1 cellular context compared by ENCODE assay signal in the genomic region with DNA sequence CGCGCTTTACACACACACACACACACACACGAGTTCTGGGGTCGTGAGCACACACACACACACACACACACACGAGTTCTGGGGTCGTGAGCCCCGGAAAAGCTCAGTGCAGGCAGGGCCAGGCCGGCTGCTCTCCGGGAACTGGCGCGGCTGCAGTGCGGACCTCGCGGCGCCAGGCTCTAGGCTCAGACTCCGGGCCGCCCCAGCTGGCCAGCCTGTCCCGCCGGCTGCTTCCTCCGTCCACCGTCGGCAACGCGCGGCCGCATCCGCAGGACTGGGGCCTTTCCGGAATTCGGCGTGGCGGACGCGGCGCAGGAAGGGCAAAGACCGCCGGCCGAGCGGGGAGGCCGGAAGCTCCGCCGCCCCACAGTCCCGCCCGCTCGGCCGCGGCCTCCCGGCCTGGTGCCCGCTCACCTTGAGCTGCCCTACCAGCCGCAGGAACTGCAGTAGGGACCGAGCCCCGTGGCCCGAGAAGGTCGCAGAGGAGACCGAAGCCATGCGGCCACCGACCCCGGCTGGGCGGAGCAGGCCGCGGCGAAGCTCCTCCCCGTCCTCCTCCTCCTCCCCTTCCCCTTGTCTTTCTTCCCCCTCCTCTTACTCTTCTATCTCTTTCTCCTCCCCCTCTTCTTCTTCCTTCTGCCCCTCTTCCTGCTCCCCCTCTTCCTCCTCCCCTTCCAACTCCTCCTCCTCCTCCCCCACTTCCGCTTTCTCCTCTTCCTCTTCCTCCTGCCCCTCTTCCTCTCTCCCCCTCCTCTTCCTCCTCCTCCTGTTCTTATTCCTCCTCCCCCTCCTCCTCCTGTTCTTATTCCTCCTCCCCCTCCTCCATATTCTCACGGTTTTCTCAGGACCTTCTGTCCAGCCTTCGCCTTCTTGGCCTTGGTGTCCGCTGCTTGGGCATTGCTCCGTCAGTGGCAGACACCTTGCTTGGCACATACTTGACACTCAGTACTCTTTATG.
TF ChIP-seq lines count a peak whose summit lies in the region.

A gene with protein sequence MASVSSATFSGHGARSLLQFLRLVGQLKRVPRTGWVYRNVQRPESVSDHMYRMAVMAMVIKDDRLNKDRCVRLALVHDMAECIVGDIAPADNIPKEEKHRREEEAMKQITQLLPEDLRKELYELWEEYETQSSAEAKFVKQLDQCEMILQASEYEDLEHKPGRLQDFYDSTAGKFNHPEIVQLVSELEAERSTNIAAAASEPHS (minus strand): TSS at position 533 of the 957 bp plus-strand sequence. CDS start 35 bp downstream, at position 498.

TF ChIP-seq in WTC11, 78 proteins besides CTCF, POLR2A, EP300 and RAD21 (continued from another document):
- TF ChIP-seq NFE2L1 (CRISPR knock-in tag; IDR thresholded peaks at IDR 0.05), result 0 out of 2 replicates have a peak, but pooled peaks have one; percentile 2
- TF ChIP-seq TCF7 (CRISPR knock-in tag; IDR thresholded peaks at IDR 0.05; ENCODE audit: low read depth), result no peak
- peak; percentile 100 for TF ChIP-seq ETV6 (CRISPR knock-in tag; IDR thresholded peaks at IDR 0.05)
- TF ChIP-seq FOXP1 (CRISPR knock-in tag; IDR thresholded peaks at IDR 0.05; ENCODE audit: borderline replicate concordance), result peak; percentile 93
